Comparison of ENCODE assay signal across 13 cellular contexts in the genomic region with DNA sequence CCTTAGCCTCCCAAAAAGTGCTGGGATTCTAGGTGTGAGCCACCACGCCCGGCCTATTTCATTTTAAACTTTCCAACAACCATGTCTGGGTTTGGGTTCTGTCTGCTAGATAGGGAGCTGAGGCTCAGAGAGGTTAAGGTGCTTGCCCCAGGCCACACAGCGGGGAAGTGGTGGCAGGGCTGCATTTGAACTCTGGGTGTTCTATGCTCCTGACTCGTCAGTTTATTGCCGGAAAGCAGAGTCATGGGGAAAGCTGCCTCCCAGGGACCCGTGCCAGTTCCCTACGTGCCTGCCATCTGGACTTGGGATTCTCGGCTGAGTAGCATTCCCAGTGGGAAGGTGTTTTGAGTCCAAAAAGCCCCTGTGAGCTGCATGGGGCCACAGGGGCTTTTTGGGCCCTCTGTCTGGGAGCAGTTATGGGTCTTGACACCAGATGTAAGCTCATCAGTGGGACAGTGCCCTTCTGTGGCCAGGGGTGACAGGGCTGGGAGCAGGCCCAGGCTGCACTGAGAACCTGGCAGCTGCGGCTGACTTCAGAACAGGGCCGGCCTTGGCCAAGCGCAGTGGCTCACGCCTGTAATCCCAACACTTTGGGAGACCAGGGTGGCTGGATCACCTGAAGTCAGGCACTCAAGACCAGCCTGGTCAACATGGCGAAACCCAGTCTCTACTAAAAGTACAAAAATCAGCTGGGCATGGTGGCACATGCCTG. TPM values are rescaled to one million over a fixed set of nuclear protein-coding genes. Genes with fewer than 3 reads are reported as not detected.
DNase-seq lines count a peak whose midpoint lies in the region; ATAC-seq and TF ChIP-seq lines count a peak whose summit lies in the region.
"Had no signal": no experiment of that assay in that cellular context is flagged by ENCODE, and none has a peak within 500 bp of the region (broad histone marks: within the 10 kb centered on the region; RNA-seq: fewer than 3 reads in every experiment).

No MANE protein-coding gene starts in this region.

- peaks cover 11% of the 10 kb centered on the region for H3K9me3 Mint-ChIP-seq in HFFc6
- H3K9me3 Mint-ChIP-seq: naive thymus-derived CD8-positive, alpha-beta T cell had no signal

- no peak overlapping the region for H3K4me3 Mint-ChIP-seq in HFFc6
- H3K4me3 Mint-ChIP-seq: naive thymus-derived CD8-positive, alpha-beta T cell had no signal

- intact Hi-C loops in mucosa of descending colon (cut with DNase I, micrococcal nuclease): no loop called here

- H3K4me2 ChIP-seq in fibroblast of lung (ENCODE audit: extremely low read depth, insufficient read depth, low read length): no peak overlapping the region

- peak overlapping the region; percentile 6 for H3K27ac ChIP-seq in fibroblast of lung (ENCODE audit: insufficient read depth, low read length)
- H3K27ac ChIP-seq: HL-60, uterus had no signal

- peaks cover 1% of the 10 kb centered on the region for H3K27me3 Mint-ChIP-seq in HFFc6 (ENCODE audit: insufficient read depth)
- H3K27me3 Mint-ChIP-seq: naive thymus-derived CD8-positive, alpha-beta T cell had no signal

- H2AFZ ChIP-seq in fibroblast of lung (ENCODE audit: low read length): no peak overlapping the region

- H3K36me3 Mint-ChIP-seq in HFFc6 (ENCODE audit: low read depth): peaks cover 10% of the 10 kb centered on the region

- H3K4me1 Mint-ChIP-seq in HFFc6 (ENCODE audit: low read depth): no peaks in the 10 kb centered on the region; the same call in 1 of the 2 replicates

- DNase-seq in AG10803 (ENCODE audit: low read depth) (peak; percentile 79), HFFc6 (peak; percentile 33), fibroblast of lung (ENCODE audit: low read depth in 2 of 2) (peak in 1 of 2 donors; percentile 48), mucosa of descending colon (no peak), amniotic stem cell (lab: John Stamatoyannopoulos, UW) (no peak), germinal center (ENCODE audit: low spot score) (no peak), HCEC 1CT (no peak)
- DNase-seq: naive thymus-derived CD8-positive, alpha-beta T cell; NCI-H524 treated with DMSO at 0.1 percent for 48 hours; stimulated activated CD4-positive, alpha-beta T cell treated with anti-CD3 and anti-CD28 coated beads, Interleukin-12 subunit alpha, Interleukin-12 subunit beta, amount 100 ng/mL, for 4 hours; uterus had no signal

- H3K4me1 ChIP-seq in fibroblast of lung (ENCODE audit: control insufficient read depth, extremely low read depth, insufficient read depth, low read length) (no peaks in the 10 kb centered on the region), mucosa of descending colon (ENCODE audit: low read depth) (peaks cover 10% of the 10 kb centered on the region)
- H3K4me1 ChIP-seq: uterus had no signal

- TF ChIP-seq CTCF in AG10803 (conservative IDR thresholded peaks at IDR 0.05; ENCODE audit: low read length) (no peak), HFFc6 (IDR thresholded peaks at IDR 0.05) (no peak), fibroblast of lung (conservative IDR thresholded peaks at IDR 0.05 in 1 of 2, IDR thresholded peaks at IDR 0.05 in 1 of 2; ENCODE audit: low read depth in 1 of 2, low read length in 2 of 2) (no peak), mucosa of descending colon (IDR thresholded peaks at IDR 0.05) (no peak)

- H4K20me1 ChIP-seq in fibroblast of lung (ENCODE audit: control insufficient read depth, extremely low read depth, insufficient read depth, low read length): no peaks in the 10 kb centered on the region

- H3K79me2 ChIP-seq in fibroblast of lung (ENCODE audit: control insufficient read depth, insufficient read depth, low read length): no peaks in the 10 kb centered on the region

- H3K4me3 ChIP-seq in AG10803 (ENCODE audit: low read length) (no peak overlapping the region), fibroblast of lung (replicated peaks in 1 of 4; ENCODE audit: control extremely low read depth in 1 of 4, insufficient read depth in 1 of 4, low read depth in 3 of 4, low read length in 4 of 4) (no peak overlapping the region), mucosa of descending colon (no peak overlapping the region)
- H3K4me3 ChIP-seq: uterus had no signal

- H3K9me3 ChIP-seq in fibroblast of lung (ENCODE audit: control insufficient read depth, insufficient read depth, low read depth, low read length): no peaks in the 10 kb centered on the region
- H3K9me3 ChIP-seq in mucosa of descending colon: no peaks in the 10 kb centered on the region
- H3K9me3 ChIP-seq: uterus had no signal

- no peak overlapping the region for H3K9ac ChIP-seq in fibroblast of lung (ENCODE audit: insufficient read depth, low read length)

- peak overlapping the region; percentile 55; the same call in 1 of the 2 replicates for H3K27ac Mint-ChIP-seq in HFFc6

- no peaks in the 10 kb centered on the region for H3K27me3 ChIP-seq in fibroblast of lung (ENCODE audit: control insufficient read depth, insufficient read depth, low read length)
- H3K27me3 ChIP-seq: uterus had no signal

- peak; percentile 27 for ATAC-seq in mucosa of descending colon
- ATAC-seq in HG03095 (IDR thresholded peaks at IDR 0.05; ENCODE audit: unreplicated experiment): no peak
- ATAC-seq: naive thymus-derived CD8-positive, alpha-beta T cell had no signal

- H3K36me3 ChIP-seq in fibroblast of lung (ENCODE audit: control insufficient read depth, insufficient read depth, low read length) (peaks cover 5% of the 10 kb centered on the region), mucosa of descending colon (ENCODE audit: low read depth) (no peaks in the 10 kb centered on the region)
- H3K36me3 ChIP-seq: uterus had no signal

RNA-seq across cellular contexts. Expression of a gene that starts 10.9 kb away (rescaled TPM):
- total RNA-seq in HFFc6 (2021; fragmentation: NEBNext Ultra II Directional; extraction: Animal tissue kit (Norgen Biotek cat#: 25700)): 10 to 100 TPM; 11.6 to 13.0 (median 12.2) TPM
- total RNA-seq in fibroblast of lung (1.0 and 2.6 TPM in 2 replicates), mucosa of descending colon (10 to 100 TPM; 15.8 to 17.9 (median 17.1) TPM)
- polyA plus RNA-seq in fibroblast of lung: 0.44 and 2.4 TPM in 2 replicates
- 4.3 and 6.7 TPM in 2 replicates for polyA plus RNA-seq in fibroblast of lung (2012)
- 3.3 and 5.5 TPM in 2 replicates for polyA minus RNA-seq in fibroblast of lung (ENCODE audit: low replicate concordance)

RNA-seq across cellular contexts. Expression of a gene that starts 32.8 kb away (rescaled TPM):
- total RNA-seq in HFFc6 (2021; fragmentation: NEBNext Ultra II Directional; extraction: Animal tissue kit (Norgen Biotek cat#: 25700)): not detected
- not detected in 2 replicates for total RNA-seq in fibroblast of lung
- not detected in 2 replicates for polyA plus RNA-seq in fibroblast of lung
- polyA plus RNA-seq in fibroblast of lung (2012): not detected in 2 replicates
- polyA minus RNA-seq in fibroblast of lung (ENCODE audit: low replicate concordance): not detected in 2 replicates
- not detected for total RNA-seq in mucosa of descending colon
- total RNA-seq: naive thymus-derived CD8-positive, alpha-beta T cell; uterus had no signal

RNA-seq across cellular contexts. Expression of a gene that starts 36.4 kb away (rescaled TPM):
- total RNA-seq in HFFc6 (2021; fragmentation: NEBNext Ultra II Directional; extraction: Animal tissue kit (Norgen Biotek cat#: 25700)): 1 to 10 TPM; 4.7 to 6.1 (median 5.1) TPM
- total RNA-seq in fibroblast of lung: 2.1 and 2.6 TPM in 2 replicates
- 0.84 and 1.2 TPM in 2 replicates for polyA plus RNA-seq in fibroblast of lung
- polyA plus RNA-seq in fibroblast of lung (2012): 1.0 and 1.4 TPM in 2 replicates
- polyA minus RNA-seq in fibroblast of lung (ENCODE audit: low replicate concordance): 0.85 and 0.98 TPM in 2 replicates
- 1 to 10 TPM; 2.0 to 3.1 (median 2.6) TPM for total RNA-seq in mucosa of descending colon

RNA-seq across cellular contexts. Expression of a gene that starts 42.9 kb away (rescaled TPM):
- total RNA-seq in HFFc6 (2021; fragmentation: NEBNext Ultra II Directional; extraction: Animal tissue kit (Norgen Biotek cat#: 25700)): 10 to 100 TPM; 19.9 to 29.0 (median 26.5) TPM
- total RNA-seq in fibroblast of lung (5.1 and 6.3 TPM in 2 replicates), mucosa of descending colon (10 to 100 TPM; 26.4 to 35.2 (median 34.7) TPM)
- polyA plus RNA-seq in fibroblast of lung: 9.5 and 14.3 TPM in 2 replicates
- polyA plus RNA-seq in fibroblast of lung (2012): 11.0 and 23.0 TPM in 2 replicates
- 13.7 and 40.2 TPM in 2 replicates for polyA minus RNA-seq in fibroblast of lung (ENCODE audit: low replicate concordance)

RNA-seq across cellular contexts. Expression of a gene that starts 57.0 kb away (rescaled TPM):
- 10 to 100 TPM; 10.1 to 13.7 (median 12.2) TPM for total RNA-seq in HFFc6 (2021; fragmentation: NEBNext Ultra II Directional; extraction: Animal tissue kit (Norgen Biotek cat#: 25700))
- 1.0 and 2.1 TPM in 2 replicates for total RNA-seq in fibroblast of lung
- polyA plus RNA-seq in fibroblast of lung: 3.5 and 6.9 TPM in 2 replicates
- 6.4 and 13.3 TPM in 2 replicates for polyA plus RNA-seq in fibroblast of lung (2012)
- polyA minus RNA-seq in fibroblast of lung (ENCODE audit: low replicate concordance): 1.3 and 10.2 TPM in 2 replicates
- 1 to 10 TPM; 1.7 to 3.4 (median 2.9) TPM for total RNA-seq in mucosa of descending colon
- total RNA-seq: naive thymus-derived CD8-positive, alpha-beta T cell had no signal
- polyA plus RNA-seq: naive thymus-derived CD8-positive, alpha-beta T cell had no signal

Comparison
In these comparisons a context has a peak if more than half of its experiments do, and no peak if none do; other contexts are left out.
1. DNase-seq: peak in AG10803 (single experiment) and HFFc6 (single experiment); none in mucosa of descending colon (0 of 3), amniotic stem cell (single experiment), germinal center (single experiment) and HCEC 1CT (single experiment).